ENCODE assay signal across 8 cellular contexts in genomic region chr1:232628335-232629214, GRCh38. TPM values are rescaled to one million over a fixed set of nuclear protein-coding genes. Genes with fewer than 3 reads are reported as not detected.
DNase-seq lines count a peak whose midpoint lies in the region; ATAC-seq, FAIRE-seq and TF ChIP-seq lines count a peak whose summit lies in the region.

No MANE protein-coding gene starts in this region.

- no peaks in the 10 kb centered on the region for H3K36me3 ChIP-seq in Peyer's patch

- TF ChIP-seq POLR2A in A549 (IDR thresholded peaks at IDR 0.05; ENCODE audit: low read length) (no peak), Peyer's patch (IDR thresholded peaks at IDR 0.05) (no peak)

- peak overlapping the region; percentile 79 to 96; a peak in 5 of 6 replicates for H3K27ac ChIP-seq in A549
- H3K27ac ChIP-seq in Peyer's patch = peak overlapping the region in 3 of 4 donors; percentile 77 to 92 (median 83)

- POLR2A ChIA-PET in A549 (lab: Yijun Ruan, JAX) = interaction anchor here (1.3 to 1.5 kb wide), 2 partner anchors 761 to 871 kb away, joined by 5 to 7 read pairs; no protein-coding TSS in a partner anchor

- no peak for TF ChIP-seq EP300 in A549 (IDR thresholded peaks at IDR 0.05)

- peaks cover 16% of the 10 kb centered on the region; the same call in 2 of the 3 replicates for H3K4me1 ChIP-seq in A549
- peaks cover 0 to 36% (median 0%) of the 10 kb centered on the region in 4 donors for H3K4me1 ChIP-seq in Peyer's patch
- H3K4me1 ChIP-seq in mononuclear cell (ENCODE audit: insufficient read depth, low read length) = peaks cover 24% of the 10 kb centered on the region

- no peaks in the 10 kb centered on the region for H3K27me3 ChIP-seq in Peyer's patch
- peaks cover 19% of the 10 kb centered on the region for H3K27me3 ChIP-seq in mononuclear cell (ENCODE audit: insufficient read depth, low read length)

- 28% methylated on average over 11 of the region's 11 CpGs for WGBS in A549 (ENCODE audit: missing lambda C conversion rate)

- peak; percentile 64 to 65 for TF ChIP-seq RAD21 in A549 (conservative IDR thresholded peaks at IDR 0.05 in 1 of 2, IDR thresholded peaks at IDR 0.05 in 1 of 2)

- peak overlapping the region; percentile 75 for H3K4me3 ChIP-seq in A549
- H3K4me3 ChIP-seq in Peyer's patch = peak overlapping the region; percentile 52 to 94 (median 74)
- H3K4me3 ChIP-seq in mononuclear cell (ENCODE audit: low read length) = peak overlapping the region; percentile 48

- peak overlapping the region; percentile 78 for H3K4me2 ChIP-seq in A549

- FAIRE-seq in A549 (lab: Jason Lieb, UNC) = no peak

- peak in 1 of 2 experiments; percentile 45 for DNase-seq in A549 (ENCODE audit: low read depth in 1 of 2, low spot score in 1 of 2)
- DNase-seq in GM03348 (ENCODE audit: low spot score) = peak; percentile 16
- DNase-seq in Peyer's patch = no peak
- peak; percentile 62 for DNase-seq in dermis blood vessel endothelial cell
- no peak for DNase-seq in activated gamma-delta T cell (lab: John Stamatoyannopoulos, UW)
- DNase-seq in islet precursor cell = no peak

- H3K9me3 ChIP-seq in A549 (no peaks in the 10 kb centered on the region), Peyer's patch (no peaks in the 10 kb centered on the region), mononuclear cell (ENCODE audit: low read depth, low read length) (no peaks in the 10 kb centered on the region)

- CTCF ChIA-PET in A549 (lab: Yijun Ruan, JAX) = interaction anchor here (0.6 to 5.9 kb wide), 29 partner anchors 9 to 935 kb away, joined by 3 to 65 read pairs (median 3); no protein-coding TSS in a partner anchor

- no peak for ATAC-seq in A549
- no peak for ATAC-seq in HG03521 (IDR thresholded peaks at IDR 0.05; ENCODE audit: unreplicated experiment)

- TF ChIP-seq CTCF in A549 (IDR thresholded peaks at IDR 0.05) (peak; percentile 52), Peyer's patch (IDR thresholded peaks at IDR 0.05) (peak in 4 of 6 experiments; percentile 11 to 56 (median 46))

TF ChIP-seq in A549, 52 proteins besides CTCF, POLR2A, EP300 and RAD21:
- TF ChIP-seq EHMT2 (IDR thresholded peaks at IDR 0.05; ENCODE audit: low read depth) (no peak), SMC3 (IDR thresholded peaks at IDR 0.05) (peak; percentile 72), FOXS1 (CRISPR knock-in tag; IDR thresholded peaks at IDR 0.05) (no peak), HOXA7 (CRISPR knock-in tag; IDR thresholded peaks at IDR 0.05) (no peak), NFE2L2 (conservative IDR thresholded peaks at IDR 0.05; ENCODE audit: low read length) (no peak), HDAC2 (IDR thresholded peaks at IDR 0.05) (no peak), BCL3 (IDR thresholded peaks at IDR 0.05) (no peak), ATOH8 (CRISPR knock-in tag; IDR thresholded peaks at IDR 0.05; ENCODE audit: low read depth) (no peak), GATA3 (IDR thresholded peaks at IDR 0.05; ENCODE audit: borderline replicate concordance) (no peak)

RNA-seq across cellular contexts. Expression of gene SIPA1L2, which starts 1.4 kb away (rescaled TPM):
- polyA plus RNA-seq in A549 (2011; rRNA removed) = 16.4 and 16.9 TPM in 2 replicates
- 8.3 and 10.2 TPM in 2 replicates for polyA plus RNA-seq in A549 (2012; cell fraction: cytosol; rRNA removed)
- polyA plus RNA-seq in A549 (2012; cell fraction: nucleus; rRNA removed) = 13.5 and 15.6 TPM in 2 replicates
- 6.0 to 6.7 TPM (median 6.6 TPM) in 3 replicates for polyA plus RNA-seq in A549 (2017; fragmentation: RNase III; extraction: RNeasy Plus Mini Kit Qiagen cat#74134 plus additional on column Dnase treatment)
- 31.1 and 34.0 TPM in 2 replicates for polyA minus RNA-seq in A549 (2011; rRNA and poly(A)+ RNA removed)
- 10 to 100 TPM; 38.0 to 72.4 (median 44.6) TPM for total RNA-seq in Peyer's patch
- 11.1 and 25.7 TPM in 2 replicates for total RNA-seq in dermis blood vessel endothelial cell
- 2.4 TPM for total RNA-seq in mononuclear cell

Comparison
In these comparisons a context has a peak if more than half of its experiments do, and no peak if none do; other contexts are left out.
1. DNase-seq: peak in GM03348 (single experiment) and dermis blood vessel endothelial cell (single experiment); none in Peyer's patch (0 of 3), activated gamma-delta T cell (single experiment) and islet precursor cell (single experiment).
2. Peak in every context shown above with its lines, with median percentiles within 50 percentile points of each other: H3K4me3 ChIP-seq.